14 cellular contexts compared by ENCODE assay signal in the genomic region with DNA sequence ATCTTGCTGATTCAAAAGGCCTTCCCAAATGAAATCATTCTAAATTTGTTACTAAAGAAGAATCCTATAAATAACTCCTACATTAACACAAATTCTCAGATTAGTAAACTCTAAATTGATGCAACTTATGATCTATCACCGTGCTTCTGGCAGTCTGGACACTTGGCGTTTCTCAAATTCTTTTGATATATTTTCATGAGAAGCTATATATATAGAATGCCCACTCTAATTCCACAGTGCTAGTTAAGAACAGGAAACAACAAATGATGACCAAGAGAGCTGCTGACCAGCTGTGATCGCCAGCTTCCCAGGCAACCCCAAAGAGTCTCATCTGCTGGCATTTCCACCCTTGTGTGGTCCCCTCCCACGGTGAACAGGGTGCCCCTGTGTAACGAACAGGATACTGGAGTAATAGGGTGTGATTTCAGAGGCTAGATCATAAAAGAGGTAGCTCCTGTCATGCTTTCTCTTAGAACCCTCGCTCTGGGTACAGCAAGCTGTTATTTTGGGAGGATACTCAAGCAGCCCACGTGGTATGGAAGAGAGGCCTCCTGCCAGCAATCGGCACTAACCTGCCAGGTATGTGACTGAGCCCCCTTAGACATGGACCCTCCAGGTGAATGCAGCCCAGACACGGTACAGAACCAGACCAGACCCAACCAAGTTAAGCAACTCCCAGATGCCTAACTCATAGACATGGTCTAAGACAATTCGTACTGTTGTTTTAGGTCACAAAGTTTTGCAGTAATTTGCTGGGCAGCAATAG.
DNase-seq lines count a peak whose midpoint lies in the region; ATAC-seq and TF ChIP-seq lines count a peak whose summit lies in the region.
"Had no signal": no experiment of that assay in that cellular context is flagged by ENCODE, and none has a peak within 500 bp of the region (broad histone marks: within the 10 kb centered on the region; RNA-seq: fewer than 3 reads in every experiment).

No MANE protein-coding gene starts in this region.

- no peaks in the 10 kb centered on the region for H3K27me3 Mint-ChIP-seq in neural crest cell (ENCODE audit: low read depth)
- H3K27me3 Mint-ChIP-seq: activated CD4-positive, alpha-beta memory T cell treated with anti-CD3 and anti-CD28 coated beads for 36 hours; IgD-negative memory B cell had no signal

- H3K27ac Mint-ChIP-seq in neural crest cell (ENCODE audit: unreplicated experiment), result peak overlapping the region; percentile 52
- H3K27ac Mint-ChIP-seq: activated CD4-positive, alpha-beta memory T cell treated with anti-CD3 and anti-CD28 coated beads for 36 hours; CD14-positive monocyte had no signal

- no peak for TF ChIP-seq CTCF in neural crest cell (conservative IDR thresholded peaks at IDR 0.05)

- no peaks in the 10 kb centered on the region for H3K9me3 Mint-ChIP-seq in neural crest cell
- H3K9me3 Mint-ChIP-seq: activated CD4-positive, alpha-beta memory T cell treated with anti-CD3 and anti-CD28 coated beads for 36 hours; CD14-positive monocyte had no signal

- DNase-seq in AG20443 (ENCODE audit: low spot score) (peak; percentile 30), M059J (ENCODE audit: low read depth) (peak; percentile 25), neural crest cell (ENCODE audit: low read depth, low spot score) (no peak), hippocampal formation (lab: John Stamatoyannopoulos, UW) (no peak), kidney glomerular epithelial cell (lab: John Stamatoyannopoulos, UW) (no peak)
- DNase-seq in activated CD8-positive, alpha-beta memory T cell treated with anti-CD3 and anti-CD28 coated beads, Interleukin-2, amount 50 U/mL, for 4 hours, result no peak
- DNase-seq: activated CD4-positive, alpha-beta memory T cell treated with anti-CD3 and anti-CD28 coated beads for 36 hours; activated naive CD4-positive, alpha-beta T cell treated with Interleukin-2 at 50 U/mL for 16 hours; NCI-H2081; small intestine had no signal

- peaks cover 8% of the 10 kb centered on the region for H3K4me1 Mint-ChIP-seq in neural crest cell

- H3K36me3 Mint-ChIP-seq in neural crest cell (ENCODE audit: low read depth), result peaks cover 11% of the 10 kb centered on the region
- H3K36me3 Mint-ChIP-seq: CD14-positive monocyte had no signal

- H3K4me3 Mint-ChIP-seq in neural crest cell, result no peak overlapping the region
- H3K4me3 Mint-ChIP-seq: activated CD4-positive, alpha-beta memory T cell treated with anti-CD3 and anti-CD28 coated beads for 36 hours had no signal

- no peak for ATAC-seq in HG03175 (IDR thresholded peaks at IDR 0.05; ENCODE audit: unreplicated experiment)

- H3K27ac ChIP-seq in cingulate gyrus (ENCODE audit: low read depth, low read length), result peak overlapping the region; percentile 56

Comparison
In these comparisons a context has a peak if more than half of its experiments do, and no peak if none do; other contexts are left out.
1. DNase-seq: peak in AG20443 (single experiment) and M059J (single experiment); none in neural crest cell (single experiment), hippocampal formation (0 of 2), activated CD8-positive, alpha-beta memory T cell treated with anti-CD3 and anti-CD28 coated beads, Interleukin-2, amount 50 U/mL, for 4 hours (single experiment) and kidney glomerular epithelial cell (single experiment).